In the genomic region with DNA sequence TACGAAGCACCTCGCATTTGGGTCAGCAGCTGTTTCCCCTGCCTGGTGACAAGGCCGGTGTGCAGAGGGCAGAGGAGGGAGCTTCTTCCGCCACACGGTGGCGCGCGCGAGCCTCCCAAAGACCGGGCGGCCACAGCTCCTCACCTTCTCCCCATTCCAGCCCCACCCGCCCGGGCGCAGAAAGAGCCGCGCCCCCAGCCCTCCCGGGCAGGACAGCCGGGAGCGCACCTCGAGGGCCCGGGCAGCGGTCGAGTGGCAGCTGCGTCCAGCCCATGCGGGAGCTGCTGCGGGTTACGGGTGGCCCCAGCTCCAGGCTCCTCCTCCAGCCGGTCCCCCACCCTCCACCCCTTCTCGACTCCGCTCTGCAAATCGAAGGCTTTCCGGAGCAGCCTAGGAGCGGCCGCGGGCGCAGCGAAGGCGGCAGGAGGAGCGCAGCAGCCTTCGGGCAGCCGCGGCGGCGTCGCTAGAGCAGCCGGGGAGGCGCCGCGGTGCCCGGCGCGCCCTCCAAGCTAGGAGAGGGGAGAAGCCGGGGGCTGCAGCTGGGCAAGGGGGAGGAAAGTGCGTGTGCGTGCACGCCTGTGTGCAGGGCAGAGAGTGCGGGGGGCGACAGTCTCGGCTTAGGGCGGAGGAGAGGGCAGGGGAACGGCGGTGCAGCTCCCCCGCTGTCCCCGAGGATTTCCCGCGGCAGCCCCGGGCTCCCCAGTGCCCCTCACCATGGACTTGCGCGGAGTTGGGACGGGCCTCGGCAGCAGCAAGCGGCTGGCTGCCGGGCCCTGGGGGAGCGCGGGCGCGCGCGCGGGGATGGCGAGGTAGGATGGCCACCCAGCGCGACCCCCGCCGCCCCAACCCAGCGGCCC, we compare ENCODE assay signal across 8 cellular contexts. TPM values are rescaled to one million over a fixed set of nuclear protein-coding genes. Genes with fewer than 3 reads are reported as not detected.
DNase-seq lines count a peak whose midpoint lies in the region; ATAC-seq and TF ChIP-seq lines count a peak whose summit lies in the region.

CCDC85A (plus strand) TSS at position 348 of the 857 bp plus-strand sequence. CDS start 635 bp downstream, outside the sequence.

- TF ChIP-seq CTCF in colonic mucosa (IDR thresholded peaks at IDR 0.05) = peak; percentile 84

- peak within 1 kb of the TSS; percentile 57 for H3K4me3 ChIP-seq in colonic mucosa

- intact Hi-C loops in colonic mucosa (cut with DNase I) = loop anchor here (2.0 to 5.0 kb wide), 2 partner anchors 565 to 1313 kb away; no protein-coding TSS in a partner anchor
- intact Hi-C loops in left colon (cut with DNase I, micrococcal nuclease) = no loop called here

- ATAC-seq in GM18909 (IDR thresholded peaks at IDR 0.05; ENCODE audit: poor library complexity, unreplicated experiment) (peak; percentile 96), HG03139 (IDR thresholded peaks at IDR 0.05; ENCODE audit: unreplicated experiment) (peak; percentile 89), left colon (peak; percentile 96)
- ATAC-seq in activated CD4-positive, CD25-positive, alpha-beta regulatory T cell treated with anti-CD3 and anti-CD28 coated beads, Interleukin-2, amount 50 U/mL, for 24 hours = peak; percentile 75 to 77

- DNase-seq in AML-193 (lab: John Stamatoyannopoulos, UW) (peak; percentile 1 to 12), NCI-H2171 treated with DMSO at 0.1 percent for 48 hours (lab: John Stamatoyannopoulos, UW) (peak; percentile 85), colonic mucosa (peak; percentile 87), left colon (peak; percentile 60 to 87)
- DNase-seq in stimulated activated CD4-positive, alpha-beta T cell treated with anti-CD3 and anti-CD28 coated beads, Interleukin-1b, Interleukin-23, amount 100 ng/mL, for 24 hours (ENCODE audit: low read depth in 4 of 4, low spot score in 1 of 4) = peak in 3 of 4 experiments; percentile 42 to 57 (median 44)

- peaks cover 34% of the 10 kb centered on the region for H3K27me3 ChIP-seq in colonic mucosa

- H3K9ac ChIP-seq in colonic mucosa (ENCODE audit: low read depth in 2 of 2, low read length in 2 of 2) = peak within 1 kb of the TSS in 1 of 2 donors; percentile 24

- peaks cover 3% of the 10 kb centered on the region for H3K4me1 ChIP-seq in colonic mucosa

- H3K9me3 ChIP-seq in colonic mucosa = no peaks in the 10 kb centered on the region

- no peaks in the 10 kb centered on the region for H3K36me3 ChIP-seq in colonic mucosa

- H3K27ac ChIP-seq in colonic mucosa = no peak within 1 kb of the TSS

RNA-seq across cellular contexts. Expression of gene CCDC85A, which starts in this region (rescaled TPM):
- total RNA-seq in colonic mucosa (under 1 TPM; 0.40 to 0.42 TPM), left colon (under 1 TPM; 0.27 to 0.81 TPM)

Comparison
In these comparisons a context has a peak if more than half of its experiments do, and no peak if none do; other contexts are left out.
1. Peak in DNase-seq and H3K4me3 ChIP-seq in colonic mucosa; RNA of the gene not detected or under 1 TPM.
2. Peak in DNase-seq and ATAC-seq in left colon; RNA of the gene not detected or under 1 TPM.
3. DNase-seq: peak in every context shown above with its lines; median percentile 87 in colonic mucosa; 85 in NCI-H2171 treated with DMSO at 0.1 percent for 48 hours; 74 in left colon; 44 in stimulated activated CD4-positive, alpha-beta T cell treated with anti-CD3 and anti-CD28 coated beads, Interleukin-1b, Interleukin-23, amount 100 ng/mL, for 24 hours; 6 in AML-193.